ENCODE assay signal across 14 cellular contexts in genomic region chr7:155189600-155189989, GRCh38.
"Had no signal": no experiment of that assay in that cellular context is flagged by ENCODE, and none has a peak within 500 bp of the region (broad histone marks: within the 10 kb centered on the region; RNA-seq: fewer than 3 reads in every experiment).

No MANE protein-coding gene starts in this region.

- H3K27me3 Mint-ChIP-seq: activated CD4-positive, alpha-beta T cell treated with anti-CD3 and anti-CD28 coated beads, Interleukin-2, amount 10 ng/mL, durations not matched to agents 7 days and 5 days had no signal

- H3K4me3 ChIP-seq: right atrium auricular region, tibial nerve had no signal

- H3K27me3 ChIP-seq: right atrium auricular region had no signal

- H3K4me3 Mint-ChIP-seq: activated CD4-positive, alpha-beta T cell treated with anti-CD3 and anti-CD28 coated beads, Interleukin-2, amount 10 ng/mL, durations not matched to agents 7 days and 5 days; activated T-cell treated with anti-CD3 and anti-CD28 coated beads, Interleukin-2, amount 50 U/mL, for 4 hours; stimulated activated effector memory CD8-positive, alpha-beta T cell treated with anti-CD3 and anti-CD28 coated beads, Interleukin-12 subunit alpha, Interleukin-12 subunit beta, amount 100 ng/mL, for 72 hours; T-cell; WTC11 had no signal

- H3K4me1 ChIP-seq: foreskin keratinocyte, right atrium auricular region had no signal

- H3K27ac ChIP-seq: foreskin keratinocyte, right atrium auricular region, tibial nerve had no signal

- ATAC-seq: activated T-cell treated with anti-CD3 and anti-CD28 coated beads, Interleukin-2, amount 50 U/mL, for 4 hours; foreskin keratinocyte; left ventricle myocardium superior; stimulated activated effector memory CD8-positive, alpha-beta T cell treated with anti-CD3 and anti-CD28 coated beads, Interleukin-12 subunit alpha, Interleukin-12 subunit beta, amount 100 ng/mL, for 72 hours; T-cell had no signal

- H3K27ac Mint-ChIP-seq: activated CD4-positive, alpha-beta T cell treated with anti-CD3 and anti-CD28 coated beads, Interleukin-2, amount 10 ng/mL, durations not matched to agents 7 days and 5 days; T-cell; WTC11 had no signal

- DNase-seq: activated CD4-positive, alpha-beta T cell treated with anti-CD3 and anti-CD28 coated beads, Interleukin-2, amount 10 ng/mL, durations not matched to agents 7 days and 5 days; activated naive CD4-positive, alpha-beta T cell; activated T-cell treated with anti-CD3 and anti-CD28 coated beads, Interleukin-2, amount 50 U/mL, for 4 hours; aorta; kidney; left ventricle myocardium superior; mesendoderm; small intestine; T-cell had no signal

- H3K36me3 Mint-ChIP-seq: T-cell had no signal

- H3K36me3 ChIP-seq: right atrium auricular region, tibial nerve had no signal
